24 cellular contexts compared by ENCODE assay signal in genomic region chr6:10048370-10049297, GRCh38.
"Had no signal": no experiment of that assay in that cellular context is flagged by ENCODE, and none has a peak within 500 bp of the region (broad histone marks: within the 10 kb centered on the region; RNA-seq: fewer than 3 reads in every experiment).

No MANE protein-coding gene starts in this region.

- ATAC-seq: activated CD4-positive, alpha-beta T cell treated with anti-CD3 and anti-CD28 coated beads for 36 hours; activated T-cell treated with anti-CD3 and anti-CD28 coated beads, Interleukin-2, amount 50 U/mL, for 4 hours; gastroesophageal sphincter; mucosa of descending colon; T-helper 17 cell; upper lobe of right lung had no signal

- H3K4me2 ChIP-seq: smooth muscle cell had no signal

- H3K4me1 Mint-ChIP-seq: activated B cell treated with CpG ODN at 0.5 μM for 24 hours; activated CD4-positive, alpha-beta T cell treated with anti-CD3 and anti-CD28 coated beads for 36 hours; T-helper 17 cell had no signal

- H3K27ac Mint-ChIP-seq: activated B cell treated with CpG ODN at 0.5 μM for 24 hours; activated CD4-positive, alpha-beta T cell treated with anti-CD3 and anti-CD28 coated beads for 36 hours; activated naive CD8-positive, alpha-beta T cell; activated T-helper 2 cell treated with anti-CD3 and anti-CD28 coated beads, Interferon-gamma antibody, Interleukin-2, Interleukin-4, amounts not matched to agents 10 μg/mL and 5 μg/mL and 100 μg/mL, durations not matched to agents 14 hours and 24 hours and 36 hours; T-helper 17 cell had no signal

- H3K27me3 Mint-ChIP-seq: activated B cell treated with CpG ODN at 0.5 μM for 24 hours, T-helper 17 cell had no signal

- H3K4me1 ChIP-seq: adrenal gland, gastroesophageal sphincter, sigmoid colon, upper lobe of right lung had no signal

- H3K27ac ChIP-seq: adrenal gland, coronary artery, epithelial cell of prostate, gastroesophageal sphincter, sigmoid colon, upper lobe of right lung had no signal

- H3K4me3 ChIP-seq: adrenal gland, coronary artery, gastroesophageal sphincter, mucosa of descending colon, sigmoid colon, smooth muscle cell, upper lobe of right lung had no signal

- H3K9me3 ChIP-seq: adrenal gland had no signal

- H3K4me3 Mint-ChIP-seq: activated B cell treated with CpG ODN at 0.5 μM for 24 hours; activated CD4-positive, alpha-beta T cell treated with anti-CD3 and anti-CD28 coated beads for 36 hours; activated naive CD8-positive, alpha-beta T cell; activated T-cell treated with anti-CD3 and anti-CD28 coated beads, Interleukin-2, amount 50 U/mL, for 4 hours; T-helper 17 cell had no signal

- H3K27me3 ChIP-seq: adrenal gland, sigmoid colon, upper lobe of right lung had no signal

- H3K36me3 ChIP-seq: adrenal gland, gastroesophageal sphincter, sigmoid colon, upper lobe of right lung had no signal

- H3K36me3 Mint-ChIP-seq: activated naive CD8-positive, alpha-beta T cell had no signal

- DNase-seq: activated B cell treated with CpG ODN at 0.5 μM for 24 hours; activated CD4-positive, alpha-beta T cell treated with anti-CD3 and anti-CD28 coated beads for 36 hours; activated CD4-positive, alpha-beta T cell treated with anti-CD3 and anti-CD28 coated beads, Interleukin-2, amount 50 U/mL, for 4 hours; activated CD8-positive, alpha-beta memory T cell treated with anti-CD3 and anti-CD28 coated beads for 24 hours; activated CD8-positive, alpha-beta memory T cell treated with anti-CD3 and anti-CD28 coated beads, Interleukin-2, amount 50 U/mL, for 4 hours; activated naive CD4-positive, alpha-beta T cell; activated T-cell treated with anti-CD3 and anti-CD28 coated beads, Interleukin-2, amount 50 U/mL, for 4 hours; adrenal gland; cerebellar nuclear complex; head of caudate nucleus; mucosa of descending colon; occipital lobe; sigmoid colon; stimulated activated CD4-positive, alpha-beta T cell treated with anti-CD3 and anti-CD28 coated beads, Interleukin-4, amount 100 ng/mL, for 1 hour; stimulated activated naive CD4-positive, alpha-beta T cell treated with Interleukin-2 at 50 U/mL for 16 hours; T-helper 17 cell; upper lobe of right lung had no signal

- FAIRE-seq: islet of Langerhans had no signal
